ENCODE assay signal across 22 cellular contexts in genomic region chr7:36982749-36983148, GRCh38.
"Had no signal": no experiment of that assay in that cellular context is flagged by ENCODE, and none has a peak within 500 bp of the region (broad histone marks: within the 10 kb centered on the region; RNA-seq: fewer than 3 reads in every experiment).

No MANE protein-coding gene starts in this region.

- ATAC-seq: activated CD4-positive, CD25-positive, alpha-beta regulatory T cell treated with anti-CD3 and anti-CD28 coated beads, Interleukin-2, amount 50 U/mL, for 24 hours; activated CD8-positive, alpha-beta T cell treated with anti-CD3 and anti-CD28 coated beads, Interleukin-2, amount 10 ng/mL, durations not matched to agents 7 days and 5 days had no signal

- H3K27ac Mint-ChIP-seq: activated CD8-positive, alpha-beta T cell treated with anti-CD3 and anti-CD28 coated beads, Interleukin-2, amount 10 ng/mL, durations not matched to agents 7 days and 5 days; activated naive CD8-positive, alpha-beta T cell; activated T-cell treated with anti-CD3 and anti-CD28 coated beads, Interleukin-2, amount 50 U/mL, for 24 hours; activated T-helper 1 cell treated with anti-CD3 and anti-CD28 coated beads, Interleukin-12 subunit alpha, Interleukin-12 subunit beta, Interleukin-2, Interleukin-4 antibody, amounts not matched to agents 30 ng/mL and 10 ng/mL and 1 ng/mL, durations not matched to agents 14 hours and 24 hours and 36 hours; T-helper 1 cell treated with Interleukin-12 subunit alpha and Interleukin-12 subunit beta and Interleukin-4 antibody, amounts not matched to agents 30 μg/mL and 1 μg/mL, for 36 hours had no signal

- H3K27ac ChIP-seq: brain microvascular endothelial cell, cardiac muscle cell, Peyer's patch had no signal

- H3K4me3 Mint-ChIP-seq: activated CD8-positive, alpha-beta T cell treated with anti-CD3 and anti-CD28 coated beads, Interleukin-2, amount 10 ng/mL, durations not matched to agents 7 days and 5 days; activated naive CD8-positive, alpha-beta T cell; activated T-cell treated with anti-CD3 and anti-CD28 coated beads, Interleukin-2, amount 50 U/mL, for 24 hours; activated T-helper 1 cell treated with anti-CD3 and anti-CD28 coated beads, Interleukin-12 subunit alpha, Interleukin-12 subunit beta, Interleukin-2, Interleukin-4 antibody, amounts not matched to agents 30 ng/mL and 10 ng/mL and 1 ng/mL, durations not matched to agents 14 hours and 24 hours and 36 hours; T-helper 1 cell treated with Interleukin-12 subunit alpha and Interleukin-12 subunit beta and Interleukin-4 antibody, amounts not matched to agents 30 μg/mL and 1 μg/mL, for 36 hours had no signal

- H3K27me3 ChIP-seq: brain microvascular endothelial cell, cardiac muscle cell, Peyer's patch had no signal

- H3K36me3 ChIP-seq: brain microvascular endothelial cell, cardiac muscle cell, Peyer's patch had no signal

- DNase-seq: activated CD4-positive, alpha-beta T cell treated with anti-CD3 and anti-CD28 coated beads for 4 hours; activated CD4-positive, alpha-beta T cell treated with anti-CD3 and anti-CD28 coated beads, Interleukin-2, amount 50 U/mL, for 4 hours; activated CD8-positive, alpha-beta T cell treated with anti-CD3 and anti-CD28 coated beads, Interleukin-2, amount 10 ng/mL, durations not matched to agents 7 days and 5 days; activated effector memory CD4-positive, alpha-beta T cell treated with Interleukin-2 at 50 U/mL for 16 hours; activated naive CD4-positive, alpha-beta T cell; activated T-cell treated with anti-CD3 and anti-CD28 coated beads, Interleukin-2, amount 50 U/mL, for 24 hours; brain microvascular endothelial cell; Kasumi-1; KBM-7; NCI-H1048; NCI-H1694; NCI-H2029; NCI-H2107; NCI-H2171 treated with DMSO at 0.1 percent for 48 hours; NCI-H510A treated with DMSO at 0.1 percent for 48 hours; Peyer's patch; SHP77 treated with DMSO at 0.1 percent for 48 hours had no signal

- H3K9me3 Mint-ChIP-seq: activated T-cell treated with anti-CD3 and anti-CD28 coated beads, Interleukin-2, amount 50 U/mL, for 24 hours; activated T-helper 1 cell treated with anti-CD3 and anti-CD28 coated beads, Interleukin-12 subunit alpha, Interleukin-12 subunit beta, Interleukin-2, Interleukin-4 antibody, amounts not matched to agents 30 ng/mL and 10 ng/mL and 1 ng/mL, durations not matched to agents 14 hours and 24 hours and 36 hours; T-helper 1 cell treated with Interleukin-12 subunit alpha and Interleukin-12 subunit beta and Interleukin-4 antibody, amounts not matched to agents 30 μg/mL and 1 μg/mL, for 36 hours had no signal

- H3K27me3 Mint-ChIP-seq: activated naive CD8-positive, alpha-beta T cell; activated T-cell treated with anti-CD3 and anti-CD28 coated beads, Interleukin-2, amount 50 U/mL, for 24 hours had no signal

- H3K9me3 ChIP-seq: Peyer's patch had no signal

- H3K4me3 ChIP-seq: cardiac muscle cell, Peyer's patch had no signal
